ENCODE assay signal across 12 cellular contexts in genomic region chr10:15196335-15196834, GRCh38. TPM values are rescaled to one million over a fixed set of nuclear protein-coding genes. Genes with fewer than 3 reads are reported as not detected.
DNase-seq lines count a peak whose midpoint lies in the region; ATAC-seq and TF ChIP-seq lines count a peak whose summit lies in the region.
"Had no signal": no experiment of that assay in that cellular context is flagged by ENCODE, and none has a peak within 500 bp of the region (broad histone marks: within the 10 kb centered on the region; RNA-seq: fewer than 3 reads in every experiment).

No MANE protein-coding gene starts in this region.

- no peak overlapping the region for H3K9ac ChIP-seq in neural progenitor cell

- peaks cover 6% of the 10 kb centered on the region for H3K36me3 Mint-ChIP-seq in Caco-2 (ENCODE audit: insufficient read depth, unreplicated experiment)
- H3K36me3 Mint-ChIP-seq in IgD-negative memory B cell: no peaks in the 10 kb centered on the region
- H3K36me3 Mint-ChIP-seq in endothelial cell (ENCODE audit: low read depth, unreplicated experiment): peaks cover 8% of the 10 kb centered on the region
- no peaks in the 10 kb centered on the region for H3K36me3 Mint-ChIP-seq in neural progenitor cell

- H3K36me3 ChIP-seq in Caco-2 (ENCODE audit: control insufficient read depth, insufficient read depth, low read length) (no peaks in the 10 kb centered on the region), neural progenitor cell (no peaks in the 10 kb centered on the region)
- H3K36me3 ChIP-seq: breast epithelium had no signal

- ATAC-seq in GM21360 (IDR thresholded peaks at IDR 0.05; ENCODE audit: unreplicated experiment): no peak
- no peak for ATAC-seq in HG03520 (IDR thresholded peaks at IDR 0.05; ENCODE audit: unreplicated experiment)

- H3K4me3 Mint-ChIP-seq in Caco-2 (ENCODE audit: unreplicated experiment): peak overlapping the region; percentile 40
- H3K4me3 Mint-ChIP-seq in IgD-negative memory B cell: peak overlapping the region; percentile 3 to 69 (median 52)
- H3K4me3 Mint-ChIP-seq in endothelial cell (ENCODE audit: unreplicated experiment): no peak overlapping the region
- H3K4me3 Mint-ChIP-seq in neural progenitor cell: no peak overlapping the region

- H3K4me3 ChIP-seq in Caco-2 (ENCODE audit: low read depth, low read length): peak overlapping the region; percentile 1
- H3K4me3 ChIP-seq in neural progenitor cell: no peak overlapping the region

- H3K4me1 Mint-ChIP-seq in Caco-2 (ENCODE audit: low read depth, unreplicated experiment): peaks cover 19% of the 10 kb centered on the region
- peaks cover 1 to 5% (median 4%) of the 10 kb centered on the region in 3 donors for H3K4me1 Mint-ChIP-seq in IgD-negative memory B cell
- peaks cover 11% of the 10 kb centered on the region for H3K4me1 Mint-ChIP-seq in endothelial cell (ENCODE audit: unreplicated experiment)
- peaks cover 11% of the 10 kb centered on the region for H3K4me1 Mint-ChIP-seq in neural progenitor cell

- H3K9me3 Mint-ChIP-seq in Caco-2 (ENCODE audit: unreplicated experiment): peaks cover 7% of the 10 kb centered on the region
- H3K9me3 Mint-ChIP-seq in IgD-negative memory B cell: peaks cover 0 to 2% (median 2%) of the 10 kb centered on the region in 3 donors
- no peaks in the 10 kb centered on the region for H3K9me3 Mint-ChIP-seq in endothelial cell (ENCODE audit: unreplicated experiment)
- no peaks in the 10 kb centered on the region for H3K9me3 Mint-ChIP-seq in neural progenitor cell

- H3K27me3 Mint-ChIP-seq in Caco-2 (ENCODE audit: insufficient read depth, unreplicated experiment) (no peaks in the 10 kb centered on the region), IgD-negative memory B cell (peaks cover 13% of the 10 kb centered on the region), endothelial cell (ENCODE audit: unreplicated experiment) (peaks cover 4% of the 10 kb centered on the region), neural progenitor cell (ENCODE audit: insufficient read depth, low read depth) (no peaks in the 10 kb centered on the region)

- DNase-seq in Caco-2: no peak
- DNase-seq in endothelial cell (ENCODE audit: low spot score): no peak
- no peak for DNase-seq in neural progenitor cell (ENCODE audit: low spot score)
- no peak for DNase-seq in erythroblast (lab: John Stamatoyannopoulos, UW)
- DNase-seq: activated CD8-positive, alpha-beta memory T cell treated with anti-CD3 and anti-CD28 coated beads, Interleukin-2, amount 50 U/mL, for 48 hours; Calu3; NCI-H1930; T-helper 9 cell had no signal

- H4K20me1 ChIP-seq in neural progenitor cell (ENCODE audit: low read depth): no peaks in the 10 kb centered on the region

- TF ChIP-seq CTCF in Caco-2 (IDR thresholded peaks at IDR 0.05; ENCODE audit: insufficient read depth in 1 of 2, low read depth in 1 of 2, low read length in 1 of 2, severe bottlenecking in 1 of 2, unreplicated experiment in 1 of 2): no peak
- no peak for TF ChIP-seq CTCF in endothelial cell (IDR thresholded peaks at IDR 0.05; ENCODE audit: unreplicated experiment)
- TF ChIP-seq CTCF in neural progenitor cell (IDR thresholded peaks at IDR 0.05): no peak

- TSS peak; percentile 83 for BruUV-seq in Caco-2 (replicated peaks; lab: Mats Ljungman, UMichigan)

- H3K27ac Mint-ChIP-seq in Caco-2 (ENCODE audit: unreplicated experiment): peak overlapping the region; percentile 5
- peak overlapping the region in 2 of 3 donors; percentile 41 to 76 for H3K27ac Mint-ChIP-seq in IgD-negative memory B cell
- peak overlapping the region; percentile 16 for H3K27ac Mint-ChIP-seq in endothelial cell (ENCODE audit: unreplicated experiment)
- H3K27ac Mint-ChIP-seq in neural progenitor cell: no peak overlapping the region

- H3K27ac ChIP-seq in neural progenitor cell: no peak overlapping the region
- H3K27ac ChIP-seq: breast epithelium had no signal

- peaks cover 19% of the 10 kb centered on the region for H3K4me1 ChIP-seq in Caco-2
- H3K4me1 ChIP-seq in neural progenitor cell: no peaks in the 10 kb centered on the region
- H3K4me1 ChIP-seq: breast epithelium had no signal

- POLR2A ChIA-PET in Caco-2 (lab: Charles Lee): no interaction called here

- intact Hi-C loops in Caco-2 (cut with micrococcal nuclease; ENCODE audit: unreplicated experiment): no loop called here

- no peaks in the 10 kb centered on the region for H3F3A ChIP-seq in neural progenitor cell (ENCODE audit: low read depth)

- H2AFZ ChIP-seq in neural progenitor cell (replicated peaks): peak overlapping the region; percentile 34

- CTCF ChIA-PET in Caco-2 (lab: Charles Lee): interaction anchor here (0.7 kb wide), 1 partner anchor 247 kb away, joined by 5 read pairs; no protein-coding TSS in a partner anchor

- H3K79me2 ChIP-seq in neural progenitor cell (ENCODE audit: low read depth): no peaks in the 10 kb centered on the region

- TF ChIP-seq POLR2A in erythroblast (IDR thresholded peaks at IDR 0.05; ENCODE audit: low read length): no peak

- H3K27me3 ChIP-seq in Caco-2 (replicated peaks; ENCODE audit: control insufficient read depth, insufficient read depth, low read length): no peaks in the 10 kb centered on the region
- H3K27me3 ChIP-seq in neural progenitor cell: no peaks in the 10 kb centered on the region
- H3K27me3 ChIP-seq: breast epithelium had no signal

- H3K9me3 ChIP-seq in Caco-2: no peaks in the 10 kb centered on the region; the same call in 1 of the 2 replicates
- H3K9me3 ChIP-seq in neural progenitor cell (ENCODE audit: low read depth): no peaks in the 10 kb centered on the region
- H3K9me3 ChIP-seq: breast epithelium had no signal

- H3K4me2 ChIP-seq in neural progenitor cell: no peak overlapping the region

RNA-seq across cellular contexts. Expression of gene NMT2, which starts 27.9 kb away (rescaled TPM):
- total RNA-seq in Caco-2 (2022) (28.1 and 30.1 TPM in 2 replicates), endothelial cell (ENCODE audit: unreplicated experiment) (7.4 TPM), neural progenitor cell (ENCODE audit: low replicate concordance) (25.4 and 26.1 TPM in 2 replicates)
- 6.8 TPM for polyA plus RNA-seq in IgD-negative memory B cell

Comparison
In these comparisons a context has a peak if more than half of its experiments do, and no peak if none do; other contexts are left out.
1. H3K4me3 Mint-ChIP-seq: peak in Caco-2 (single experiment) and IgD-negative memory B cell (4 of 4); none in endothelial cell (single experiment) and neural progenitor cell (single experiment).